ENCODE assay signal across 9 cellular contexts in genomic region chr16:81697321-81697885, GRCh38.
DNase-seq lines count a peak whose midpoint lies in the region; ATAC-seq, FAIRE-seq and TF ChIP-seq lines count a peak whose summit lies in the region.
"Had no signal": no experiment of that assay in that cellular context is flagged by ENCODE, and none has a peak within 500 bp of the region (broad histone marks: within the 10 kb centered on the region; RNA-seq: fewer than 3 reads in every experiment).

No MANE protein-coding gene starts in this region.

- POLR2A ChIA-PET in BJ (lab: Charles Lee) = no interaction called here

- CTCF ChIA-PET in BJ (lab: Yijun Ruan, JAX) = interaction anchor here (0.5 to 3.9 kb wide), 28 partner anchors 8 to 499 kb away, joined by 3 to 13 read pairs (median 4); no protein-coding TSS in a partner anchor

- FAIRE-seq in kidney (lab: Jason Lieb, UNC) = no peak

- H3K36me3 ChIP-seq in BJ (ENCODE audit: control insufficient read depth, insufficient read depth, low read length) (peaks cover 9% of the 10 kb centered on the region), SJSA1 (peaks cover 77% of the 10 kb centered on the region), kidney (ENCODE audit: control insufficient read depth in 1 of 2, insufficient read depth in 2 of 2, low read length in 2 of 2) (peaks cover 28 to 49% of the 10 kb centered on the region in 2 donors)

- no peaks in the 10 kb centered on the region for H3K27me3 ChIP-seq in BJ (ENCODE audit: control insufficient read depth, insufficient read depth, low read length)
- H3K27me3 ChIP-seq in SJSA1 (replicated peaks) = no peaks in the 10 kb centered on the region
- H3K27me3 ChIP-seq: neutrophil had no signal

- H3K27ac ChIP-seq in SJSA1 (no peak overlapping the region), kidney (ENCODE audit: low read depth in 2 of 2, low read length in 2 of 2) (no peak overlapping the region)
- H3K27ac ChIP-seq: neutrophil had no signal

- H3K4me3 ChIP-seq in BJ (ENCODE audit: low read depth, low read length) = no peak overlapping the region
- H3K4me3 ChIP-seq in SJSA1 = no peak overlapping the region
- no peak overlapping the region for H3K4me3 ChIP-seq in astrocyte of the cerebellum (ENCODE audit: low read depth, low read length)
- H3K4me3 ChIP-seq in kidney (ENCODE audit: low read length in 2 of 2) = no peak overlapping the region

- no peak overlapping the region for H3K9ac ChIP-seq in kidney (ENCODE audit: low read length in 2 of 2)

- in situ Hi-C loops in astrocyte of the cerebellum (cut with HindIII; ENCODE audit: low sequenced_read_pairs) = no loop called here

- H3K9me3 ChIP-seq in SJSA1 (replicated peaks) (no peaks in the 10 kb centered on the region), kidney (ENCODE audit: control insufficient read depth in 1 of 2, low read length in 2 of 2) (no peaks in the 10 kb centered on the region)
- H3K9me3 ChIP-seq: neutrophil had no signal

- DNase-seq in BJ (ENCODE audit: low read depth) (no peak), GM19238 (ENCODE audit: insufficient read length, low spot score) (peak; percentile 45), SJSA1 (ENCODE audit: low read depth in 1 of 2, low spot score in 2 of 2) (peak; percentile 50 to 69), astrocyte of the cerebellum (ENCODE audit: low read depth) (no peak), kidney (peak; percentile 74), SKM-1 treated with dmso at 0.1 percent for 144 hours (lab: John Stamatoyannopoulos, UW; ENCODE audit: unreplicated experiment) (no peak)
- DNase-seq in stimulated activated CD8-positive, alpha-beta memory T cell treated with anti-CD3 and anti-CD28 coated beads, Interleukin-12 subunit alpha, Interleukin-12 subunit beta, amount 100 ng/mL, for 1 hour (ENCODE audit: low read depth) = peak; percentile 20

- no peak for ATAC-seq in HG02759 (IDR thresholded peaks at IDR 0.05; ENCODE audit: unreplicated experiment)

- H3K4me1 ChIP-seq in SJSA1 (replicated peaks) (peaks cover 50% of the 10 kb centered on the region), kidney (ENCODE audit: control insufficient read depth in 1 of 2, insufficient read depth in 1 of 2, low read depth in 1 of 2, low read length in 2 of 2) (no peaks in the 10 kb centered on the region)

- TF ChIP-seq CTCF in BJ (IDR thresholded peaks at IDR 0.05; ENCODE audit: insufficient read depth, low read depth, low read length) (peak; percentile 79), astrocyte of the cerebellum (IDR thresholded peaks at IDR 0.05; ENCODE audit: low read depth, low read length, missing control alignments) (peak; percentile 74), kidney (IDR thresholded peaks at IDR 0.05; ENCODE audit: borderline replicate concordance, extremely low read depth, insufficient read depth) (peak; percentile 46)

- intact Hi-C loops in kidney (cut with DNase I) = no loop called here

Comparison
In these comparisons a context has a peak if more than half of its experiments do, and no peak if none do; other contexts are left out.
1. DNase-seq: peak in GM19238 (single experiment), SJSA1 (2 of 2), kidney (single experiment) and stimulated activated CD8-positive, alpha-beta memory T cell treated with anti-CD3 and anti-CD28 coated beads, Interleukin-12 subunit alpha, Interleukin-12 subunit beta, amount 100 ng/mL, for 1 hour (single experiment); none in BJ (single experiment), astrocyte of the cerebellum (single experiment) and SKM-1 treated with dmso at 0.1 percent for 144 hours (single experiment).
2. Peak in every context shown above with its lines, with median percentiles within 50 percentile points of each other: CTCF ChIP-seq.